In genomic region chr22:46084943-46085830, GRCh38 we compare ENCODE assay signal across 1 cellular context.
TF ChIP-seq lines count a peak whose summit lies in the region.

No MANE protein-coding gene starts in this region.

TF ChIP-seq in K562, 482 proteins besides CTCF, POLR2A, EP300 and RAD21 (continued from another document and continues in another):
- TF ChIP-seq HMGN3 (IDR thresholded peaks at IDR 0.05; ENCODE audit: borderline replicate concordance, extremely low read depth, insufficient read length, low read depth, low read length) (no peak), SIRT6 (IDR thresholded peaks at IDR 0.05; ENCODE audit: low read depth, low read length) (no peak), YY1 (IDR thresholded peaks at IDR 0.05; ENCODE audit: borderline replicate concordance in 1 of 3, control insufficient read depth in 1 of 3, extremely low read depth in 1 of 3, insufficient read depth in 3 of 3, insufficient read length in 1 of 3, insufficient replicate concordance in 2 of 3, low read depth in 1 of 3, low read length in 2 of 3) (peak; percentile 74 to 98 (median 92)), RHOXF2B (CRISPR knock-in tag; conservative IDR thresholded peaks at IDR 0.05) (no peak), NONO (IDR thresholded peaks at IDR 0.05; ENCODE audit: low read depth in 2 of 2, low read length in 1 of 2) (no peak), CREM (IDR thresholded peaks at IDR 0.05; ENCODE audit: low read depth) (no peak), NFIX (CRISPR knock-in tag; IDR thresholded peaks at IDR 0.05; ENCODE audit: low read depth) (no peak), TGIF2 (CRISPR knock-in tag; IDR thresholded peaks at IDR 0.05) (no peak), NCOA4 (IDR thresholded peaks at IDR 0.05; ENCODE audit: partially characterized antibody) (no peak), SUPT5H (IDR thresholded peaks at IDR 0.05) (no peak; the same call in none of the 2 replicates), TCF7 (IDR thresholded peaks at IDR 0.05; ENCODE audit: borderline replicate concordance) (no peak), EGR1 (conservative IDR thresholded peaks at IDR 0.05) (no peak), MTA2 (IDR thresholded peaks at IDR 0.05; ENCODE audit: low read depth) (no peak), CREB3 (tag; conservative IDR thresholded peaks at IDR 0.05; ENCODE audit: low read depth) (no peak), ZNF133 (CRISPR knock-in tag; IDR thresholded peaks at IDR 0.05) (no peak), SMAD4 (CRISPR knock-in tag; conservative IDR thresholded peaks at IDR 0.05) (0 out of 2 replicates have a peak, but pooled peaks have one; percentile 4), HNRNPUL1 (IDR thresholded peaks at IDR 0.05; ENCODE audit: low read length) (no peak), TEAD1 (CRISPR knock-in tag; IDR thresholded peaks at IDR 0.05) (no peak), POLR2B (IDR thresholded peaks at IDR 0.05; ENCODE audit: low read depth, partially characterized antibody) (no peak), CREB5 (CRISPR knock-in tag; IDR thresholded peaks at IDR 0.05) (no peak), NR4A1 (CRISPR knock-in tag; IDR thresholded peaks at IDR 0.05) (no peak), NR4A1 (tag; IDR thresholded peaks at IDR 0.05) (no peak), SMAD1 (IDR thresholded peaks at IDR 0.05; ENCODE audit: low read depth, low read length, partially characterized antibody) (no peak), ZNF584 (CRISPR knock-in tag; IDR thresholded peaks at IDR 0.05; ENCODE audit: low read depth) (0 out of 2 replicates have a peak, but pooled peaks have one; percentile 42), ZNF561 (CRISPR knock-in tag; conservative IDR thresholded peaks at IDR 0.05) (no peak), VEZF1 (CRISPR knock-in tag; IDR thresholded peaks at IDR 0.05) (no peak), SRF (CRISPR knock-in tag; IDR thresholded peaks at IDR 0.05) (no peak), SAP30 (IDR thresholded peaks at IDR 0.05; ENCODE audit: borderline replicate concordance, insufficient read depth, low read depth, low read length, poor library complexity, severe bottlenecking) (no peak), RBFOX2 (IDR thresholded peaks at IDR 0.05; ENCODE audit: low read depth, low read length) (peak; percentile 78), TAF1 (IDR thresholded peaks at IDR 0.05; ENCODE audit: control insufficient read depth, extremely low read depth, insufficient read depth, low read length, severe bottlenecking) (peak; percentile 53), ZNF609 (CRISPR knock-in tag; IDR thresholded peaks at IDR 0.05; ENCODE audit: borderline replicate concordance) (no peak), NFRKB (IDR thresholded peaks at IDR 0.05; ENCODE audit: low read depth) (peak; percentile 35; the same call in 1 of the 2 replicates), PRMT5 (CRISPR knock-in tag; IDR thresholded peaks at IDR 0.05) (no peak), ZC3H4 (CRISPR knock-in tag; IDR thresholded peaks at IDR 0.05; ENCODE audit: borderline replicate concordance) (no peak), PHB (CRISPR knock-in tag; IDR thresholded peaks at IDR 0.05) (no peak)
- TF ChIP-seq, protein P1, sequence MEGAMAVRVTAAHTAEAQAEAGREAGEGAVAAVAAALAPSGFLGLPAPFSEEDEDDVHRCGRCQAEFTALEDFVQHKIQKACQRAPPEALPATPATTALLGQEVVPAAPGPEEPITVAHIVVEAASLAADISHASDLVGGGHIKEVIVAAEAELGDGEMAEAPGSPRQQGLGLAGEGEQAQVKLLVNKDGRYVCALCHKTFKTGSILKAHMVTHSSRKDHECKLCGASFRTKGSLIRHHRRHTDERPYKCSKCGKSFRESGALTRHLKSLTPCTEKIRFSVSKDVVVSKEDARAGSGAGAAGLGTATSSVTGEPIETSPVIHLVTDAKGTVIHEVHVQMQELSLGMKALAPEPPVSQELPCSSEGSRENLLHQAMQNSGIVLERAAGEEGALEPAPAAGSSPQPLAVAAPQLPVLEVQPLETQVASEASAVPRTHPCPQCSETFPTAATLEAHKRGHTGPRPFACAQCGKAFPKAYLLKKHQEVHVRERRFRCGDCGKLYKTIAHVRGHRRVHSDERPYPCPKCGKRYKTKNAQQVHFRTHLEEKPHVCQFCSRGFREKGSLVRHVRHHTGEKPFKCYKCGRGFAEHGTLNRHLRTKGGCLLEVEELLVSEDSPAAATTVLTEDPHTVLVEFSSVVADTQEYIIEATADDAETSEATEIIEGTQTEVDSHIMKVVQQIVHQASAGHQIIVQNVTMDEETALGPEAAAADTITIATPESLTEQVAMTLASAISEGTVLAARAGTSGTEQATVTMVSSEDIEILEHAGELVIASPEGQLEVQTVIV (CRISPR knock-in tag; IDR thresholded peaks at IDR 0.05; ENCODE audit: borderline replicate concordance) = no peak
- TF ChIP-seq, protein P2, sequence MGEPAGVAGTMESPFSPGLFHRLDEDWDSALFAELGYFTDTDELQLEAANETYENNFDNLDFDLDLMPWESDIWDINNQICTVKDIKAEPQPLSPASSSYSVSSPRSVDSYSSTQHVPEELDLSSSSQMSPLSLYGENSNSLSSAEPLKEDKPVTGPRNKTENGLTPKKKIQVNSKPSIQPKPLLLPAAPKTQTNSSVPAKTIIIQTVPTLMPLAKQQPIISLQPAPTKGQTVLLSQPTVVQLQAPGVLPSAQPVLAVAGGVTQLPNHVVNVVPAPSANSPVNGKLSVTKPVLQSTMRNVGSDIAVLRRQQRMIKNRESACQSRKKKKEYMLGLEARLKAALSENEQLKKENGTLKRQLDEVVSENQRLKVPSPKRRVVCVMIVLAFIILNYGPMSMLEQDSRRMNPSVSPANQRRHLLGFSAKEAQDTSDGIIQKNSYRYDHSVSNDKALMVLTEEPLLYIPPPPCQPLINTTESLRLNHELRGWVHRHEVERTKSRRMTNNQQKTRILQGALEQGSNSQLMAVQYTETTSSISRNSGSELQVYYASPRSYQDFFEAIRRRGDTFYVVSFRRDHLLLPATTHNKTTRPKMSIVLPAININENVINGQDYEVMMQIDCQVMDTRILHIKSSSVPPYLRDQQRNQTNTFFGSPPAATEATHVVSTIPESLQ (CRISPR knock-in tag; IDR thresholded peaks at IDR 0.05) = no peak
- TF ChIP-seq, protein P3, sequence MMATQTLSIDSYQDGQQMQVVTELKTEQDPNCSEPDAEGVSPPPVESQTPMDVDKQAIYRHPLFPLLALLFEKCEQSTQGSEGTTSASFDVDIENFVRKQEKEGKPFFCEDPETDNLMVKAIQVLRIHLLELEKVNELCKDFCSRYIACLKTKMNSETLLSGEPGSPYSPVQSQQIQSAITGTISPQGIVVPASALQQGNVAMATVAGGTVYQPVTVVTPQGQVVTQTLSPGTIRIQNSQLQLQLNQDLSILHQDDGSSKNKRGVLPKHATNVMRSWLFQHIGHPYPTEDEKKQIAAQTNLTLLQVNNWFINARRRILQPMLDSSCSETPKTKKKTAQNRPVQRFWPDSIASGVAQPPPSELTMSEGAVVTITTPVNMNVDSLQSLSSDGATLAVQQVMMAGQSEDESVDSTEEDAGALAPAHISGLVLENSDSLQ (IDR thresholded peaks at IDR 0.05) = 0 out of 2 replicates have a peak, but pooled peaks have one; percentile 14
